Comparison of ENCODE assay signal across 8 cellular contexts in genomic region chr5:52989781-52990530, GRCh38. TPM values are rescaled to one million over a fixed set of nuclear protein-coding genes. Genes with fewer than 3 reads are reported as not detected.
DNase-seq lines count a peak whose midpoint lies in the region; FAIRE-seq and TF ChIP-seq lines count a peak whose summit lies in the region.

No MANE protein-coding gene starts in this region.

- H4K91ac ChIP-seq in H1 (replicated peaks; ENCODE audit: insufficient read length, low read length) (peak overlapping the region; percentile 52), mesenchymal stem cell (ENCODE audit: low read length) (no peak overlapping the region)

- H2BK12ac ChIP-seq in H1 (ENCODE audit: low read depth, low read length), result peak overlapping the region; percentile 89; the same call in 1 of the 2 replicates
- peak overlapping the region in 1 of 2 experiments; percentile 78 for H2BK12ac ChIP-seq in mesenchymal stem cell (ENCODE audit: low read length in 2 of 2)

- H3K79me1 ChIP-seq in H1 (ENCODE audit: low read depth, low read length) (no peaks in the 10 kb centered on the region), mesenchymal stem cell (replicated peaks; ENCODE audit: low read length, poor library complexity, severe bottlenecking) (peaks cover 12% of the 10 kb centered on the region)

- CTCF ChIA-PET in H1 (lab: Charles Lee; ENCODE audit: partially characterized antibody), result interaction anchor here (0.7 to 6.5 kb wide), 10 partner anchors 9 to 297 kb away, joined by 3 to 44 read pairs (median 4); no protein-coding TSS in a partner anchor

- H2AK5ac ChIP-seq in H1 (ENCODE audit: low read depth, low read length) (no peak overlapping the region), mesenchymal stem cell (ENCODE audit: low read length, severe bottlenecking) (no peak overlapping the region)

- no peak overlapping the region for H3K27ac ChIP-seq in H1 (ENCODE audit: low read depth, low read length)
- H3K27ac ChIP-seq in mesenchymal stem cell (ENCODE audit: low read length, poor library complexity, severe bottlenecking), result peak overlapping the region; percentile 46
- H3K27ac ChIP-seq in subcutaneous abdominal adipose tissue (ENCODE audit: low read depth, low read length), result no peak overlapping the region

- H3K9me3 ChIP-seq in H1 (ENCODE audit: insufficient read depth in 2 of 2, low read depth in 1 of 2, low read length in 1 of 2) (no peaks in the 10 kb centered on the region), mesenchymal stem cell (ENCODE audit: control insufficient read depth, low read length) (no peaks in the 10 kb centered on the region), subcutaneous abdominal adipose tissue (ENCODE audit: control insufficient read depth in 5 of 5, low read length in 5 of 5) (no peaks in the 10 kb centered on the region)

- no peak overlapping the region for H3K14ac ChIP-seq in H1 (ENCODE audit: insufficient read length)
- H3K14ac ChIP-seq in mesenchymal stem cell (ENCODE audit: low read length in 2 of 2), result peak overlapping the region in 1 of 2 experiments; percentile 97

- H3K18ac ChIP-seq in H1 (ENCODE audit: extremely low read depth, low read length) (peak overlapping the region; percentile 88; the same call in 1 of the 2 replicates), mesenchymal stem cell (ENCODE audit: low read depth in 1 of 2, low read length in 2 of 2) (peak overlapping the region in 1 of 2 experiments; percentile 96)

- H2BK15ac ChIP-seq in H1 (ENCODE audit: low read length), result no peak overlapping the region; the same call in 1 of the 2 replicates
- no peak overlapping the region for H2BK15ac ChIP-seq in mesenchymal stem cell (ENCODE audit: low read depth, poor library complexity, severe bottlenecking)

- H3K36me3 ChIP-seq in H1 (ENCODE audit: control insufficient read depth in 2 of 4, insufficient read depth in 4 of 4, low read length in 3 of 4) (no peaks in the 10 kb centered on the region; a peak in 1 of 8 replicates), mesenchymal stem cell (ENCODE audit: control insufficient read depth in 1 of 2, insufficient read depth in 2 of 2, low read depth in 1 of 2, low read length in 2 of 2) (peaks cover 0 to 7% of the 10 kb centered on the region in 2 experiments), subcutaneous abdominal adipose tissue (ENCODE audit: control insufficient read depth in 5 of 5, insufficient read depth in 5 of 5, low read length in 5 of 5) (no peaks in the 10 kb centered on the region)

- H2AFZ ChIP-seq in H1 (ENCODE audit: low read length), result peak overlapping the region; percentile 93
- peak overlapping the region; percentile 83 for H2AFZ ChIP-seq in mesenchymal stem cell (ENCODE audit: low read depth, low read length)

- FAIRE-seq in H1 (lab: Jason Lieb, UNC), result no peak

- H3K4ac ChIP-seq in H1 (replicated peaks; ENCODE audit: insufficient read length, low read depth, low read length) (no peak overlapping the region), mesenchymal stem cell (ENCODE audit: low read depth in 1 of 2, low read length in 2 of 2) (peak overlapping the region in 1 of 2 experiments; percentile 40)

- TF ChIP-seq POLR2A in H1 (IDR thresholded peaks at IDR 0.05; ENCODE audit: control extremely low read depth in 1 of 2, low read depth in 2 of 2, low read length in 2 of 2), result no peak

- TF ChIP-seq RAD21 in H1 (IDR thresholded peaks at IDR 0.05 in 1 of 2, conservative IDR thresholded peaks at IDR 0.05 in 1 of 2; ENCODE audit: low read depth in 2 of 2, low read length in 2 of 2), result peak; percentile 62 to 72

- no peak overlapping the region for H2BK20ac ChIP-seq in H1 (ENCODE audit: low read length)

- no peak overlapping the region for H3K56ac ChIP-seq in H1 (replicated peaks; ENCODE audit: insufficient read length, low read depth, low read length)

- H2BK120ac ChIP-seq in H1 (replicated peaks; ENCODE audit: low read depth, low read length), result no peak overlapping the region
- no peak overlapping the region for H2BK120ac ChIP-seq in mesenchymal stem cell (ENCODE audit: low read depth, low read length)

- no peak overlapping the region; the same call in 1 of the 2 replicates for H4K8ac ChIP-seq in H1 (ENCODE audit: extremely low read depth, insufficient read depth, low read length)
- peak overlapping the region; percentile 71 for H4K8ac ChIP-seq in mesenchymal stem cell (ENCODE audit: low read length)

- peaks cover 15% of the 10 kb centered on the region for H3K23me2 ChIP-seq in H1 (ENCODE audit: low read depth, low read length)

- WGBS in H1 (ENCODE audit: extremely low coverage in 1 of 2, insufficient coverage in 1 of 2, insufficient read length in 1 of 2, insufficient replicate concordance in 2 of 2, low coverage in 1 of 2, low lambda C conversion rate in 2 of 2, missing lambda C conversion rate in 1 of 2), 2 experiments, result 9% methylated on average over 27 of the region's 27 CpGs; no CpG with 5 or more reads in 1 of the 2 experiments
- 5% methylated on average over 25 of the region's 27 CpGs for WGBS in mesenchymal stem cell

- TF ChIP-seq EP300 in H1 (IDR thresholded peaks at IDR 0.05; ENCODE audit: borderline replicate concordance in 1 of 2, low read depth in 2 of 2, low read length in 2 of 2), result no peak

- H4K20me1 ChIP-seq in H1 (replicated peaks in 1 of 2; ENCODE audit: control insufficient read depth in 1 of 2, insufficient read depth in 2 of 2, low read length in 2 of 2), result no peaks in the 10 kb centered on the region

- H3K27me3 ChIP-seq in H1 (replicated peaks in 1 of 4; ENCODE audit: control insufficient read depth in 3 of 4, extremely low read depth in 1 of 4, insufficient read depth in 3 of 4, low read length in 3 of 4), result peaks cover 0 to 13% (median 10%) of the 10 kb centered on the region in 4 experiments; a peak in 4 of 7 replicates
- H3K27me3 ChIP-seq in mesenchymal stem cell (ENCODE audit: control insufficient read depth in 1 of 2, insufficient read depth in 1 of 2, low read length in 2 of 2), result no peaks in the 10 kb centered on the region
- peaks cover 0 to 9% (median 2%) of the 10 kb centered on the region in 5 donors for H3K27me3 ChIP-seq in subcutaneous abdominal adipose tissue (ENCODE audit: control insufficient read depth in 5 of 5, insufficient read depth in 4 of 5, low read length in 5 of 5)

- 0 out of 2 replicates have a peak overlapping the region, but pooled peaks have one; percentile 27 for H2BK5ac ChIP-seq in H1 (ENCODE audit: low read depth, low read length)
- H2BK5ac ChIP-seq in mesenchymal stem cell (ENCODE audit: low read depth, low read length, poor library complexity, severe bottlenecking), result no peak overlapping the region

- H3K4me2 ChIP-seq in H1 (ENCODE audit: insufficient read depth in 1 of 2, low read depth in 2 of 2, low read length in 2 of 2) (peak overlapping the region; percentile 88 to 95), mesenchymal stem cell (ENCODE audit: low read length, poor library complexity, severe bottlenecking) (peak overlapping the region; percentile 90)

- H3K4me3 ChIP-seq in H1 (ENCODE audit: extremely low read depth in 1 of 4, insufficient read depth in 2 of 4, low read depth in 3 of 4, low read length in 4 of 4), result peak overlapping the region; percentile 77 to 92 (median 88)
- peak overlapping the region; percentile 84 to 86 for H3K4me3 ChIP-seq in mesenchymal stem cell (ENCODE audit: insufficient read depth in 1 of 2, low read depth in 1 of 2, low read length in 2 of 2)
- H3K4me3 ChIP-seq in subcutaneous abdominal adipose tissue (ENCODE audit: low read depth in 1 of 5, low read length in 5 of 5), result peak overlapping the region; percentile 65 to 83 (median 76)

- H3K9ac ChIP-seq in H1 (replicated peaks in 1 of 4; ENCODE audit: extremely low read depth in 1 of 4, low read depth in 3 of 4, low read length in 3 of 4) (peak overlapping the region in 3 of 4 experiments; percentile 62 to 84 (median 72); a peak in 6 of 7 replicates), mesenchymal stem cell (ENCODE audit: low read length) (peak overlapping the region; percentile 86), subcutaneous abdominal adipose tissue (ENCODE audit: low read length in 5 of 5) (peak overlapping the region in 3 of 5 donors; percentile 23 to 59 (median 45))

- POLR2A ChIA-PET in H1 (lab: Charles Lee; ENCODE audit: partially characterized antibody), result interaction anchor here (0.7 kb wide), 1 partner anchor 26 kb away, joined by 3 read pairs; no protein-coding TSS in a partner anchor

- no peaks in the 10 kb centered on the region for H3K79me2 ChIP-seq in H1 (ENCODE audit: control insufficient read depth in 1 of 2, insufficient read depth in 2 of 2, low read length in 2 of 2)

- no peak overlapping the region for H4K5ac ChIP-seq in H1 (ENCODE audit: insufficient read length, low read depth, low read length)

- DNase-seq in SKM-1 treated with dmso at 0.1 percent for 144 hours (lab: John Stamatoyannopoulos, UW; ENCODE audit: unreplicated experiment) (peak; percentile 18), SKM-1 (lab: John Stamatoyannopoulos, UW; ENCODE audit: unreplicated experiment) (no peak), HT1080 (ENCODE audit: low read depth) (peak; percentile 52), H1 (ENCODE audit: low read depth in 1 of 2, low spot score in 2 of 2) (peak in 1 of 2 experiments; percentile 57), mesenchymal stem cell (peak; percentile 62), NK-92 (lab: John Stamatoyannopoulos, UW; ENCODE audit: unreplicated experiment) (no peak)
- DNase-seq in activated CD4-positive, alpha-beta T cell treated with anti-CD3 and anti-CD28 coated beads for 48 hours, result peak; percentile 55

- TF ChIP-seq CTCF in H1 (IDR thresholded peaks at IDR 0.05; ENCODE audit: control extremely low read depth in 1 of 3, insufficient read depth in 1 of 3, low read depth in 1 of 3, low read length in 3 of 3), result peak; percentile 45 to 52 (median 45)

- no peaks in the 10 kb centered on the region; a peak in 1 of 7 replicates for H3K4me1 ChIP-seq in H1 (replicated peaks in 1 of 4; ENCODE audit: control insufficient read depth in 3 of 4, insufficient read depth in 4 of 4, low read length in 3 of 4)
- H3K4me1 ChIP-seq in mesenchymal stem cell (ENCODE audit: control insufficient read depth, insufficient read depth, low read depth, low read length), result peaks cover 9% of the 10 kb centered on the region
- H3K4me1 ChIP-seq in subcutaneous abdominal adipose tissue (ENCODE audit: control insufficient read depth in 5 of 5, insufficient read depth in 5 of 5, low read length in 5 of 5), result peaks cover 0 to 24% (median 18%) of the 10 kb centered on the region in 5 donors

- H3K23ac ChIP-seq in H1 (ENCODE audit: insufficient read length) (no peak overlapping the region), mesenchymal stem cell (ENCODE audit: low read length in 2 of 2) (peak overlapping the region in 1 of 2 experiments; percentile 50)

RNA-seq across cellular contexts. Expression of gene ITGA2, which starts 0.8 kb away (rescaled TPM):
- 60.9 and 76.0 TPM in 2 replicates for total RNA-seq in HT1080 (2014; rRNA removed; shearing (Covaris generic))
- 49.5 and 73.9 TPM in 2 replicates for polyA plus RNA-seq in HT1080 (2015; cell fraction: cytosol; rRNA removed)
- 472 and 506 TPM in 2 replicates for polyA plus RNA-seq in HT1080 (2015; cell fraction: nucleus; rRNA removed)
- 7.2 and 7.7 TPM in 2 replicates for total RNA-seq in H1 (2021; fragmentation: NEBNext Ultra II Directional; extraction: Animal tissue kit (Norgen Biotek cat#: 25700))
- polyA plus RNA-seq in H1 (2011; rRNA removed), result 1.0 and 1.4 TPM in 2 replicates
- 1.8 TPM for polyA plus RNA-seq in H1 (2011; cell fraction: cytosol; rRNA removed)
- 2.1 TPM for polyA plus RNA-seq in H1 (2011; cell fraction: nucleus; rRNA removed)
- polyA plus RNA-seq in H1 (2012, experiment 1 of 2), result 1.7 to 3.6 TPM (median 2.8 TPM) in 4 replicates
- polyA plus RNA-seq in H1 (2012, experiment 2 of 2), result 0.25 TPM
- polyA plus RNA-seq in H1 (2013, experiment 1 of 2), result 7.3 TPM
- 6.1 TPM for polyA plus RNA-seq in H1 (2013, experiment 2 of 2)
- polyA minus RNA-seq in H1 (2011; rRNA and poly(A)+ RNA removed), result 7.4 and 13.3 TPM in 2 replicates
- polyA minus RNA-seq in H1 (2011; cell fraction: cytosol; rRNA and poly(A)+ RNA removed), result 4.0 TPM
- 7.5 TPM for polyA minus RNA-seq in H1 (2011; cell fraction: nucleus; rRNA and poly(A)+ RNA removed)
- polyA plus RNA-seq in mesenchymal stem cell (2013, experiment 1 of 2), result 24.1 TPM
- 23.8 TPM for polyA plus RNA-seq in mesenchymal stem cell (2013, experiment 2 of 2)

Comparison
In these comparisons a context has a peak if more than half of its experiments do, and no peak if none do; other contexts are left out.
1. DNase-seq: peak in SKM-1 treated with dmso at 0.1 percent for 144 hours (single experiment), HT1080 (single experiment), activated CD4-positive, alpha-beta T cell treated with anti-CD3 and anti-CD28 coated beads for 48 hours (single experiment) and mesenchymal stem cell (single experiment); none in SKM-1 (single experiment) and NK-92 (single experiment).
2. Peak in every context shown above with its lines, with median percentiles within 50 percentile points of each other: H3K4me3 ChIP-seq and H3K9ac ChIP-seq.